1 cellular context compared by ENCODE assay signal in the genomic region with DNA sequence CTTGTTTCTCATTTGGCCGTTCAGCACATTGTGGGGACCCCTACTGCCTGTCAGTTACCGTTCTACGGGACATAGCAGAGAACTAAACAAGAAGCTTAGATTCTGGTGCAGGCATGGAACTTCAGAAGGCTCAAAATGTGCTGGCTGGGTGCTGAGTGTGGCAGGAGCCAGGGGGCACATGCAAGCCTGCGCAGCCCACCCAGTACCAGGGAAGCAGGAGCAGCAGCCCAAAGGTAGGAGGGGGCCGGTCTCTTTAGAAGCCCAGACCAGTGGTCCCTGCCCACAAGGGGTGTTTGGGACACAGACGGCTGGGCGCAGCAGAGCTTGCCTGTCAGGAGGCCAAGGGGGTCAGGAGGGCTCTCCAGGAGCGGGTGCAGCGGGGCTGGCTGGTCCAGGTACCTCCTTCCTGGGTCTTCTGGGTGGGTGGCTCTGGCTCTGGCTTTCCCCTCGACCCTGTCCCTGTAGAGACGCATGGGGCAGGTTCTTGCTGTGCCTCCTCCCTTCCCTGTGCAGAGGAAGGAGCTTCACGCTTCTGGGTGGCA.
TF ChIP-seq lines count a peak whose summit lies in the region.

No MANE protein-coding gene starts in this region.

TF ChIP-seq in neural cell, 6 proteins besides CTCF, POLR2A, EP300 and RAD21:
- TF ChIP-seq REST (IDR thresholded peaks at IDR 0.05; ENCODE audit: borderline replicate concordance) (no peak), SMC3 (conservative IDR thresholded peaks at IDR 0.05; ENCODE audit: poor library complexity) (no peak), TAF1 (IDR thresholded peaks at IDR 0.05; ENCODE audit: low read depth) (no peak), POLR2AphosphoS5 (IDR thresholded peaks at IDR 0.05) (no peak), EZH2 (IDR thresholded peaks at IDR 0.05; ENCODE audit: borderline replicate concordance, insufficient read depth, low read length, poor library complexity, severe bottlenecking) (no peak), MXI1 (conservative IDR thresholded peaks at IDR 0.05; ENCODE audit: poor library complexity, severe bottlenecking) (no peak)
